In the genomic region with DNA sequence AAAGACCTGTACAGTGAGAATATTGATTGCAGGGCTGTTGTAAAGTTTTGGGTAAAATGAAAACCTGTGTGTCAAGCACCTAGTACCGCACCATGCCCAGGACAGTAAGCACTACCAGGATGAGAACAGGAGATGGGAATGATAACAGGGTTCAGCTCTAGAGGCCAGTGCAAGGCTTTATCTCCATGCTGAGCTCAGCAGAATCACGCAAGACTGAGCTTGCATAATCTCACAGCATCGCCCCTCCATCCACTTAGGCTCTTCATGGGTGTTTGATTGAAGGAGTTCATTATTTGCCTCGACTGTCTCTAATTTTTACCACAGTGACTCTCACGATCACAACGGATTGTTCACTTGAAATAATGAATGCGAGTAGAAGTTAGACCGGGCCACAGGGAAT, we compare ENCODE assay signal across 38 cellular contexts. TPM values are rescaled to one million over a fixed set of nuclear protein-coding genes. Genes with fewer than 3 reads are reported as not detected.
"Had no signal": no experiment of that assay in that cellular context is flagged by ENCODE, and none has a peak within 500 bp of the region (broad histone marks: within the 10 kb centered on the region; RNA-seq: fewer than 3 reads in every experiment).

No MANE protein-coding gene starts in this region.

- H3K27ac ChIP-seq: body of pancreas, brain microvascular endothelial cell, breast epithelium, VCaP had no signal

- FAIRE-seq: astrocyte, TTC549 had no signal

- H3K4me3 ChIP-seq: body of pancreas, breast epithelium had no signal

- H3K4me1 ChIP-seq: body of pancreas, breast epithelium had no signal

- H3K27ac Mint-ChIP-seq: activated B cell treated with CpG ODN at 0.5 μM for 24 hours; activated CD4-positive, alpha-beta memory T cell treated with anti-CD3 and anti-CD28 coated beads for 36 hours; activated CD4-positive, alpha-beta T cell treated with anti-CD3 and anti-CD28 coated beads, Interleukin-2, amount 10 ng/mL, durations not matched to agents 24 days and 14 days; activated CD8-positive, alpha-beta T cell treated with anti-CD3 and anti-CD28 coated beads for 36 hours; activated naive CD4-positive, alpha-beta T cell treated with anti-CD3 and anti-CD28 coated beads, Interleukin-2, amount 10 ng/mL, durations not matched to agents 7 days and 5 days; activated naive CD4-positive, alpha-beta T cell treated with anti-CD3 and anti-CD28 coated beads, Interleukin-2, amount 50 U/mL, for 24 hours; activated naive CD8-positive, alpha-beta T cell; activated naive CD8-positive, alpha-beta T cell treated with anti-CD3 and anti-CD28 coated beads, Interleukin-2, amount 10 ng/mL, durations not matched to agents 7 days and 5 days; activated naive CD8-positive, alpha-beta T cell treated with anti-CD3 and anti-CD28 coated beads, Interleukin-2, amount 50 U/mL, for 24 hours; activated T-cell treated with anti-CD3 and anti-CD28 coated beads, Interleukin-2, amount 50 U/mL, for 72 hours; activated T-helper 1 cell treated with anti-CD3 and anti-CD28 coated beads, Interleukin-12 subunit alpha, Interleukin-12 subunit beta, Interleukin-2, Interleukin-4 antibody, amounts not matched to agents 30 ng/mL and 10 ng/mL and 1 ng/mL, durations not matched to agents 14 hours and 24 hours and 36 hours; T-helper 1 cell treated with Interleukin-12 subunit alpha and Interleukin-12 subunit beta and Interleukin-4 antibody, amounts not matched to agents 30 μg/mL and 1 μg/mL, for 36 hours; T-helper 2 cell treated with Interferon-gamma antibody and Interleukin-4, amounts not matched to agents 5 μg/mL and 100 μg/mL, for 36 hours had no signal

- H3K9me3 Mint-ChIP-seq: activated B cell treated with CpG ODN at 0.5 μM for 24 hours; activated CD4-positive, alpha-beta memory T cell treated with anti-CD3 and anti-CD28 coated beads for 36 hours; activated CD4-positive, alpha-beta T cell treated with anti-CD3 and anti-CD28 coated beads, Interleukin-2, amount 10 ng/mL, durations not matched to agents 24 days and 14 days; activated CD8-positive, alpha-beta T cell treated with anti-CD3 and anti-CD28 coated beads for 36 hours; activated naive CD4-positive, alpha-beta T cell treated with anti-CD3 and anti-CD28 coated beads, Interleukin-2, amount 10 ng/mL, durations not matched to agents 7 days and 5 days; activated naive CD4-positive, alpha-beta T cell treated with anti-CD3 and anti-CD28 coated beads, Interleukin-2, amount 50 U/mL, for 24 hours; activated naive CD8-positive, alpha-beta T cell treated with anti-CD3 and anti-CD28 coated beads, Interleukin-2, amount 10 ng/mL, durations not matched to agents 7 days and 5 days; activated naive CD8-positive, alpha-beta T cell treated with anti-CD3 and anti-CD28 coated beads, Interleukin-2, amount 50 U/mL, for 24 hours; activated T-cell treated with anti-CD3 and anti-CD28 coated beads, Interleukin-2, amount 50 U/mL, for 4 hours; activated T-cell treated with anti-CD3 and anti-CD28 coated beads, Interleukin-2, amount 50 U/mL, for 72 hours; activated T-helper 1 cell treated with anti-CD3 and anti-CD28 coated beads, Interleukin-12 subunit alpha, Interleukin-12 subunit beta, Interleukin-2, Interleukin-4 antibody, amounts not matched to agents 30 ng/mL and 10 ng/mL and 1 ng/mL, durations not matched to agents 14 hours and 24 hours and 36 hours; activated T-helper 2 cell treated with anti-CD3 and anti-CD28 coated beads, Interferon-gamma antibody, Interleukin-2, Interleukin-4, amounts not matched to agents 10 μg/mL and 5 μg/mL and 100 μg/mL, durations not matched to agents 14 hours and 24 hours and 36 hours; T-helper 1 cell treated with Interleukin-12 subunit alpha and Interleukin-12 subunit beta and Interleukin-4 antibody, amounts not matched to agents 30 μg/mL and 1 μg/mL, for 36 hours; T-helper 2 cell treated with Interferon-gamma antibody and Interleukin-4, amounts not matched to agents 5 μg/mL and 100 μg/mL, for 36 hours had no signal

- H3K36me3 ChIP-seq: brain microvascular endothelial cell, breast epithelium had no signal

- DNase-seq: activated B cell treated with CpG ODN at 0.5 μM for 24 hours; activated CD4-positive, alpha-beta memory T cell treated with anti-CD3 and anti-CD28 coated beads for 36 hours; activated CD4-positive, alpha-beta T cell treated with anti-CD3 and anti-CD28 coated beads for 4 hours; activated CD4-positive, alpha-beta T cell treated with anti-CD3 and anti-CD28 coated beads, Interleukin-2, amount 10 ng/mL, durations not matched to agents 24 days and 14 days; activated CD4-positive, alpha-beta T cell treated with anti-CD3 and anti-CD28 coated beads, Interleukin-2, amount 50 U/mL, for 1 hour; activated CD4-positive, alpha-beta T cell treated with anti-CD3 and anti-CD28 coated beads, Interleukin-2, amount 50 U/mL, for 4 hours; activated CD4-positive, CD25-positive, alpha-beta regulatory T cell treated with anti-CD3 and anti-CD28 coated beads, Interleukin-2, amount 50 U/mL, for 72 hours; activated CD8-positive, alpha-beta memory T cell treated with anti-CD3 and anti-CD28 coated beads, Interleukin-2, amount 50 U/mL, for 4 hours; activated CD8-positive, alpha-beta T cell treated with anti-CD3 and anti-CD28 coated beads for 36 hours; activated effector memory CD4-positive, alpha-beta T cell treated with Interleukin-2 at 50 U/mL for 16 hours; activated gamma-delta T cell; activated naive CD4-positive, alpha-beta T cell treated with anti-CD3 and anti-CD28 coated beads, Interleukin-2, amount 10 ng/mL, durations not matched to agents 7 days and 5 days; activated naive CD4-positive, alpha-beta T cell treated with Interleukin-2 at 50 U/mL for 16 hours; activated naive CD8-positive, alpha-beta T cell treated with anti-CD3 and anti-CD28 coated beads, Interleukin-2, amount 10 ng/mL, durations not matched to agents 7 days and 5 days; activated naive CD8-positive, alpha-beta T cell treated with anti-CD3 and anti-CD28 coated beads, Interleukin-2, amount 50 U/mL, for 24 hours; activated T-cell treated with anti-CD3 and anti-CD28 coated beads for 4 hours; activated T-cell treated with anti-CD3 and anti-CD28 coated beads, Interleukin-2, amount 50 U/mL, for 1 hour; activated T-cell treated with anti-CD3 and anti-CD28 coated beads, Interleukin-2, amount 50 U/mL, for 4 hours; activated T-cell treated with anti-CD3 and anti-CD28 coated beads, Interleukin-2, amount 50 U/mL, for 72 hours; aorta; body of pancreas; brain microvascular endothelial cell; central memory CD4-positive, alpha-beta T cell; T-helper 1 cell; T-helper 2 cell; T-helper 9 cell had no signal

- H3K9me3 ChIP-seq: body of pancreas, breast epithelium had no signal

- H3K4me1 Mint-ChIP-seq: activated naive CD4-positive, alpha-beta T cell treated with anti-CD3 and anti-CD28 coated beads, Interleukin-2, amount 50 U/mL, for 24 hours; activated naive CD8-positive, alpha-beta T cell treated with anti-CD3 and anti-CD28 coated beads, Interleukin-2, amount 50 U/mL, for 24 hours had no signal

- H3K4me3 Mint-ChIP-seq: activated B cell treated with CpG ODN at 0.5 μM for 24 hours; activated CD4-positive, alpha-beta memory T cell treated with anti-CD3 and anti-CD28 coated beads for 36 hours; activated CD4-positive, alpha-beta T cell treated with anti-CD3 and anti-CD28 coated beads, Interleukin-2, amount 10 ng/mL, durations not matched to agents 24 days and 14 days; activated CD8-positive, alpha-beta T cell treated with anti-CD3 and anti-CD28 coated beads for 36 hours; activated naive CD4-positive, alpha-beta T cell treated with anti-CD3 and anti-CD28 coated beads, Interleukin-2, amount 10 ng/mL, durations not matched to agents 7 days and 5 days; activated naive CD4-positive, alpha-beta T cell treated with anti-CD3 and anti-CD28 coated beads, Interleukin-2, amount 50 U/mL, for 24 hours; activated naive CD8-positive, alpha-beta T cell; activated naive CD8-positive, alpha-beta T cell treated with anti-CD3 and anti-CD28 coated beads, Interleukin-2, amount 10 ng/mL, durations not matched to agents 7 days and 5 days; activated naive CD8-positive, alpha-beta T cell treated with anti-CD3 and anti-CD28 coated beads, Interleukin-2, amount 50 U/mL, for 24 hours; activated T-cell treated with anti-CD3 and anti-CD28 coated beads, Interleukin-2, amount 50 U/mL, for 4 hours; activated T-cell treated with anti-CD3 and anti-CD28 coated beads, Interleukin-2, amount 50 U/mL, for 72 hours; activated T-helper 1 cell treated with anti-CD3 and anti-CD28 coated beads, Interleukin-12 subunit alpha, Interleukin-12 subunit beta, Interleukin-2, Interleukin-4 antibody, amounts not matched to agents 30 ng/mL and 10 ng/mL and 1 ng/mL, durations not matched to agents 14 hours and 24 hours and 36 hours; T-helper 1 cell treated with Interleukin-12 subunit alpha and Interleukin-12 subunit beta and Interleukin-4 antibody, amounts not matched to agents 30 μg/mL and 1 μg/mL, for 36 hours; T-helper 2 cell treated with Interferon-gamma antibody and Interleukin-4, amounts not matched to agents 5 μg/mL and 100 μg/mL, for 36 hours had no signal

- H3K36me3 Mint-ChIP-seq: activated CD4-positive, alpha-beta memory T cell treated with anti-CD3 and anti-CD28 coated beads for 36 hours; activated naive CD4-positive, alpha-beta T cell treated with anti-CD3 and anti-CD28 coated beads, Interleukin-2, amount 10 ng/mL, durations not matched to agents 7 days and 5 days; activated naive CD4-positive, alpha-beta T cell treated with anti-CD3 and anti-CD28 coated beads, Interleukin-2, amount 50 U/mL, for 24 hours; activated naive CD8-positive, alpha-beta T cell; activated naive CD8-positive, alpha-beta T cell treated with anti-CD3 and anti-CD28 coated beads, Interleukin-2, amount 10 ng/mL, durations not matched to agents 7 days and 5 days had no signal

- H3K27me3 ChIP-seq: body of pancreas, brain microvascular endothelial cell, breast epithelium had no signal

- ATAC-seq: activated CD8-positive, alpha-beta T cell treated with anti-CD3 and anti-CD28 coated beads for 36 hours; activated naive CD8-positive, alpha-beta T cell treated with anti-CD3 and anti-CD28 coated beads, Interleukin-2, amount 50 U/mL, for 24 hours; activated T-cell treated with anti-CD3 and anti-CD28 coated beads, Interleukin-2, amount 50 U/mL, for 4 hours; activated T-cell treated with anti-CD3 and anti-CD28 coated beads, Interleukin-2, amount 50 U/mL, for 72 hours; body of pancreas had no signal

RNA-seq across cellular contexts. Expression of gene ATP13A5, which starts 2.9 kb away (rescaled TPM):
- total RNA-seq: activated B cell treated with CpG ODN at 0.5 μM for 24 hours; activated CD4-positive, alpha-beta memory T cell treated with anti-CD3 and anti-CD28 coated beads for 36 hours; activated CD4-positive, alpha-beta T cell treated with anti-CD3 and anti-CD28 coated beads, Interleukin-2, amount 10 ng/mL, durations not matched to agents 24 days and 14 days; activated CD8-positive, alpha-beta memory T cell treated with anti-CD3 and anti-CD28 coated beads for 36 hours; activated CD8-positive, alpha-beta T cell treated with anti-CD3 and anti-CD28 coated beads for 36 hours; activated naive CD8-positive, alpha-beta T cell treated with anti-CD3 and anti-CD28 coated beads, Interleukin-2, amount 10 ng/mL, durations not matched to agents 7 days and 5 days; activated T-cell treated with anti-CD3 and anti-CD28 coated beads, Interleukin-2, amount 50 U/mL, for 4 hours; activated T-cell treated with anti-CD3 and anti-CD28 coated beads, Interleukin-2, amount 50 U/mL, for 72 hours; activated T-helper 1 cell treated with anti-CD3 and anti-CD28 coated beads, Interleukin-12 subunit alpha, Interleukin-12 subunit beta, Interleukin-2, Interleukin-4 antibody, amounts not matched to agents 30 ng/mL and 10 ng/mL and 1 ng/mL, durations not matched to agents 14 hours and 24 hours and 36 hours; activated T-helper 2 cell treated with anti-CD3 and anti-CD28 coated beads, Interferon-gamma antibody, Interleukin-2, Interleukin-4, amounts not matched to agents 10 μg/mL and 5 μg/mL and 100 μg/mL, durations not matched to agents 14 hours and 24 hours and 36 hours; aorta; astrocyte; body of pancreas; cardiac septum had no signal
- polyA plus RNA-seq: aorta had no signal
